Comparison of ENCODE assay signal across 18 cellular contexts in genomic region chr19:31294189-31294588, GRCh38. TPM values are rescaled to one million over a fixed set of nuclear protein-coding genes. Genes with fewer than 3 reads are reported as not detected.
DNase-seq lines count a peak whose midpoint lies in the region; ATAC-seq, FAIRE-seq and TF ChIP-seq lines count a peak whose summit lies in the region.
"Had no signal": no experiment of that assay in that cellular context is flagged by ENCODE, and none has a peak within 500 bp of the region (broad histone marks: within the 10 kb centered on the region; RNA-seq: fewer than 3 reads in every experiment).

No MANE protein-coding gene starts in this region.

- no peak for FAIRE-seq in H1 (lab: Jason Lieb, UNC)
- FAIRE-seq: A204.1, GM19239, HepG2 had no signal

- no peak overlapping the region for H3K27ac ChIP-seq in H1 (ENCODE audit: low read depth, low read length)
- H3K27ac ChIP-seq in neuronal stem cell (replicated peaks; ENCODE audit: low read length): no peak overlapping the region
- H3K27ac ChIP-seq in upper lobe of right lung: no peak overlapping the region
- H3K27ac ChIP-seq: C4-2B had no signal

- H4K91ac ChIP-seq in H1 (replicated peaks; ENCODE audit: insufficient read length, low read length) (no peak overlapping the region), neuronal stem cell (ENCODE audit: low read depth, low read length, poor library complexity) (no peak overlapping the region)

- peak overlapping the region in 2 of 7 donors; percentile 24 to 46 for H3K27ac Mint-ChIP-seq in CD14-positive monocyte
- H3K27ac Mint-ChIP-seq: CD8-positive, alpha-beta T cell had no signal

- no peak overlapping the region for H2BK20ac ChIP-seq in H1 (ENCODE audit: low read length)

- CTCF ChIA-PET in H1 (lab: Charles Lee; ENCODE audit: partially characterized antibody): no interaction called here
- CTCF ChIA-PET in HEK293T (lab: Yijun Ruan, JAX): no interaction called here

- DNase-seq in CD14-positive monocyte (ENCODE audit: low spot score) (peak; percentile 5), H1 (ENCODE audit: low read depth in 1 of 2, low spot score in 2 of 2) (no peak), neuronal stem cell (ENCODE audit: low spot score) (no peak), upper lobe of right lung (peak; percentile 12), HEK293T (ENCODE audit: extremely low spot score) (no peak), NCI-H2081 treated with DMSO at 0.1 percent for 48 hours (lab: John Stamatoyannopoulos, UW) (no peak), SIG-M5 (lab: John Stamatoyannopoulos, UW) (no peak)
- DNase-seq: BE2C; CD8-positive, alpha-beta T cell; COR-L47; DMS53; GF-D8; GOT3; HCEC 1CT had no signal

- no peak overlapping the region for H3K14ac ChIP-seq in H1 (ENCODE audit: insufficient read length)
- peak overlapping the region; percentile 66 for H3K14ac ChIP-seq in neuronal stem cell (ENCODE audit: low read length)

- no peak overlapping the region for H4K8ac ChIP-seq in H1 (ENCODE audit: extremely low read depth, insufficient read depth, low read length)
- H4K8ac ChIP-seq in neuronal stem cell (ENCODE audit: low read depth, low read length): no peak overlapping the region

- H3K27me3 ChIP-seq in H1 (replicated peaks in 1 of 4; ENCODE audit: control insufficient read depth in 3 of 4, extremely low read depth in 1 of 4, insufficient read depth in 3 of 4, low read length in 3 of 4) (no peaks in the 10 kb centered on the region), neuronal stem cell (ENCODE audit: control insufficient read depth in 3 of 3, insufficient read depth in 3 of 3, low read depth in 1 of 3, low read length in 3 of 3) (no peaks in the 10 kb centered on the region), upper lobe of right lung (no peaks in the 10 kb centered on the region)
- H3K27me3 ChIP-seq: BE2C had no signal

- H3K4me2 ChIP-seq in H1 (ENCODE audit: insufficient read depth in 1 of 2, low read depth in 2 of 2, low read length in 2 of 2) (no peak overlapping the region), neuronal stem cell (ENCODE audit: insufficient read depth, low read length, poor library complexity, severe bottlenecking) (no peak overlapping the region)

- H3K36me3 ChIP-seq in H1 (ENCODE audit: control insufficient read depth in 2 of 4, insufficient read depth in 4 of 4, low read length in 3 of 4): no peaks in the 10 kb centered on the region
- H3K36me3 ChIP-seq in neuronal stem cell (replicated peaks in 1 of 2; ENCODE audit: control insufficient read depth in 2 of 2, insufficient read depth in 2 of 2, low read length in 2 of 2): no peaks in the 10 kb centered on the region
- H3K36me3 ChIP-seq in upper lobe of right lung: no peaks in the 10 kb centered on the region
- H3K36me3 ChIP-seq: BE2C had no signal

- peaks cover 0 to 8% (median 0%) of the 10 kb centered on the region in 7 donors for H3K9me3 Mint-ChIP-seq in CD14-positive monocyte
- H3K9me3 Mint-ChIP-seq: CD8-positive, alpha-beta T cell had no signal

- 96% methylated on average over 2 of the region's 2 CpGs; no CpG with 5 or more reads in 1 of the 2 experiments for WGBS in H1 (ENCODE audit: extremely low coverage in 1 of 2, insufficient coverage in 1 of 2, insufficient read length in 1 of 2, insufficient replicate concordance in 2 of 2, low coverage in 1 of 2, low lambda C conversion rate in 2 of 2, missing lambda C conversion rate in 1 of 2), 2 experiments
- WGBS in neuronal stem cell (ENCODE audit: extremely low coverage in 2 of 2, insufficient read length in 2 of 2, insufficient replicate concordance in 1 of 2), 2 donors: no CpG with 5 or more reads among the region's 2 CpGs

- H2BK12ac ChIP-seq in H1 (ENCODE audit: low read depth, low read length) (peak overlapping the region; percentile 76; the same call in 1 of the 2 replicates), neuronal stem cell (ENCODE audit: low read length) (no peak overlapping the region)

- TF ChIP-seq CTCF in CD14-positive monocyte (IDR thresholded peaks at IDR 0.05) (no peak), H1 (IDR thresholded peaks at IDR 0.05; ENCODE audit: control extremely low read depth in 1 of 3, insufficient read depth in 1 of 3, low read depth in 1 of 3, low read length in 3 of 3) (no peak), upper lobe of right lung (IDR thresholded peaks at IDR 0.05) (no peak)

- intact Hi-C loops in CD14-positive monocyte (cut with micrococcal nuclease): no loop called here
- intact Hi-C loops in upper lobe of right lung (cut with DNase I): no loop called here

- no peak overlapping the region for H3K23ac ChIP-seq in H1 (ENCODE audit: insufficient read length)
- no peak overlapping the region for H3K23ac ChIP-seq in neuronal stem cell (ENCODE audit: low read depth, low read length, poor library complexity)

- peaks cover 17% of the 10 kb centered on the region for H3K4me1 Mint-ChIP-seq in CD14-positive monocyte

- peak; percentile 21 for ATAC-seq in upper lobe of right lung
- ATAC-seq: CD8-positive, alpha-beta T cell; HepG2 had no signal

- H3K4me1 ChIP-seq in H1 (replicated peaks in 1 of 4; ENCODE audit: control insufficient read depth in 3 of 4, insufficient read depth in 4 of 4, low read length in 3 of 4): no peaks in the 10 kb centered on the region
- H3K4me1 ChIP-seq in neuronal stem cell (ENCODE audit: control insufficient read depth in 2 of 2, insufficient read depth in 1 of 2, low read depth in 1 of 2, low read length in 2 of 2): peaks cover 0 to 11% of the 10 kb centered on the region in 2 donors
- no peaks in the 10 kb centered on the region for H3K4me1 ChIP-seq in upper lobe of right lung
- H3K4me1 ChIP-seq: BE2C had no signal

- peaks cover 4% of the 10 kb centered on the region; the same call in 1 of the 2 replicates for H3K79me1 ChIP-seq in H1 (ENCODE audit: low read depth, low read length)
- no peaks in the 10 kb centered on the region for H3K79me1 ChIP-seq in neuronal stem cell (ENCODE audit: low read depth, low read length)

- no peak overlapping the region for H2BK120ac ChIP-seq in H1 (replicated peaks; ENCODE audit: low read depth, low read length)
- H2BK120ac ChIP-seq in neuronal stem cell (ENCODE audit: low read depth, low read length): no peak overlapping the region

- H2BK5ac ChIP-seq in H1 (ENCODE audit: low read depth, low read length) (no peak overlapping the region), neuronal stem cell (ENCODE audit: low read length) (no peak overlapping the region)

- no peak overlapping the region for H4K5ac ChIP-seq in H1 (ENCODE audit: insufficient read length, low read depth, low read length)

- no peak for TF ChIP-seq EP300 in H1 (IDR thresholded peaks at IDR 0.05; ENCODE audit: borderline replicate concordance in 1 of 2, low read depth in 2 of 2, low read length in 2 of 2)

- POLR2A ChIA-PET in H1 (lab: Charles Lee; ENCODE audit: partially characterized antibody): no interaction called here
- POLR2A ChIA-PET in HEK293T (lab: Yijun Ruan, JAX): no interaction called here

- no peaks in the 10 kb centered on the region for H4K20me1 ChIP-seq in H1 (replicated peaks in 1 of 2; ENCODE audit: control insufficient read depth in 1 of 2, insufficient read depth in 2 of 2, low read length in 2 of 2)

- H3K4me3 ChIP-seq in H1 (ENCODE audit: extremely low read depth in 1 of 4, insufficient read depth in 2 of 4, low read depth in 3 of 4, low read length in 4 of 4): no peak overlapping the region
- H3K4me3 ChIP-seq in neuronal stem cell (ENCODE audit: low read length in 2 of 2): peak overlapping the region in 1 of 2 donors; percentile 56
- H3K4me3 ChIP-seq in upper lobe of right lung: no peak overlapping the region

- peak overlapping the region; percentile 27; the same call in 1 of the 2 replicates for H3K18ac ChIP-seq in H1 (ENCODE audit: extremely low read depth, low read length)
- H3K18ac ChIP-seq in neuronal stem cell (ENCODE audit: low read length): no peak overlapping the region

- H3K23me2 ChIP-seq in H1 (ENCODE audit: low read depth, low read length): peaks cover 7% of the 10 kb centered on the region; the same call in 1 of the 2 replicates

- H3K9me3 ChIP-seq in H1 (ENCODE audit: insufficient read depth in 2 of 2, low read depth in 1 of 2, low read length in 1 of 2) (no peaks in the 10 kb centered on the region), neuronal stem cell (replicated peaks in 1 of 2; ENCODE audit: control insufficient read depth in 2 of 2, insufficient read depth in 1 of 2, low read depth in 1 of 2, low read length in 2 of 2) (peaks cover 0 to 2% of the 10 kb centered on the region in 2 donors), upper lobe of right lung (no peaks in the 10 kb centered on the region)
- H3K9me3 ChIP-seq: BE2C had no signal

- no peak overlapping the region for H3K4ac ChIP-seq in H1 (replicated peaks; ENCODE audit: insufficient read length, low read depth, low read length)
- no peak overlapping the region for H3K4ac ChIP-seq in neuronal stem cell (ENCODE audit: low read length)

- peak overlapping the region; percentile 65; the same call in 1 of the 2 replicates for H2AK5ac ChIP-seq in H1 (ENCODE audit: low read depth, low read length)
- no peak overlapping the region for H2AK5ac ChIP-seq in neuronal stem cell (ENCODE audit: low read depth, low read length)

- TF ChIP-seq RAD21 in H1 (IDR thresholded peaks at IDR 0.05 in 1 of 2, conservative IDR thresholded peaks at IDR 0.05 in 1 of 2; ENCODE audit: low read depth in 2 of 2, low read length in 2 of 2): no peak

- H3K27me3 Mint-ChIP-seq in CD14-positive monocyte (ENCODE audit: low read depth in 3 of 3): peaks cover 0 to 4% (median 3%) of the 10 kb centered on the region in 3 donors

- H2AFZ ChIP-seq in H1 (ENCODE audit: low read length): no peak overlapping the region
- no peak overlapping the region for H2AFZ ChIP-seq in neuronal stem cell (ENCODE audit: low read length)

- no peak overlapping the region for H3K9ac ChIP-seq in H1 (replicated peaks in 1 of 4; ENCODE audit: extremely low read depth in 1 of 4, low read depth in 3 of 4, low read length in 3 of 4)
- H3K9ac ChIP-seq in neuronal stem cell (ENCODE audit: low read depth, low read length, poor library complexity): no peak overlapping the region

- no peak for TF ChIP-seq POLR2A in H1 (IDR thresholded peaks at IDR 0.05; ENCODE audit: control extremely low read depth in 1 of 2, low read depth in 2 of 2, low read length in 2 of 2)

- no peak overlapping the region for H3K56ac ChIP-seq in H1 (replicated peaks; ENCODE audit: insufficient read length, low read depth, low read length)

- H3K4me3 Mint-ChIP-seq in CD14-positive monocyte: no peak overlapping the region
- H3K4me3 Mint-ChIP-seq: CD8-positive, alpha-beta T cell had no signal

- H2BK15ac ChIP-seq in H1 (ENCODE audit: low read length) (no peak overlapping the region), neuronal stem cell (ENCODE audit: low read length) (no peak overlapping the region)

- H3K79me2 ChIP-seq in H1 (ENCODE audit: control insufficient read depth in 1 of 2, insufficient read depth in 2 of 2, low read length in 2 of 2): peaks cover 0 to 13% of the 10 kb centered on the region in 2 experiments; a peak in 2 of 4 replicates

- H3K36me3 Mint-ChIP-seq in CD14-positive monocyte: peaks cover 16 to 21% of the 10 kb centered on the region in 2 donors
- H3K36me3 Mint-ChIP-seq: CD8-positive, alpha-beta T cell had no signal

RNA-seq across cellular contexts. Expression of gene TSHZ3, which starts 55.0 kb away (rescaled TPM):
- 1 to 10 TPM; 2.3 to 3.3 TPM for polyA plus RNA-seq in CD14-positive monocyte
- 9.3 and 12.3 TPM in 2 replicates for total RNA-seq in H1 (2021; fragmentation: NEBNext Ultra II Directional; extraction: Animal tissue kit (Norgen Biotek cat#: 25700))
- 3.1 and 3.8 TPM in 2 replicates for polyA plus RNA-seq in H1 (2011; rRNA removed)
- polyA plus RNA-seq in H1 (2011; cell fraction: cytosol; rRNA removed): 2.3 TPM
- 10.5 TPM for polyA plus RNA-seq in H1 (2011; cell fraction: nucleus; rRNA removed)
- 5.8 to 7.8 TPM (median 6.4 TPM) in 4 replicates for polyA plus RNA-seq in H1 (2012, experiment 1 of 2)
- polyA plus RNA-seq in H1 (2012, experiment 2 of 2): 4.2 TPM
- 15.1 TPM for polyA plus RNA-seq in H1 (2013, experiment 1 of 2)
- polyA plus RNA-seq in H1 (2013, experiment 2 of 2): 14.7 TPM
- 5.5 TPM in 2 replicates for polyA minus RNA-seq in H1 (2011; rRNA and poly(A)+ RNA removed)
- 5.1 TPM for polyA minus RNA-seq in H1 (2011; cell fraction: cytosol; rRNA and poly(A)+ RNA removed)
- 6.6 TPM for polyA minus RNA-seq in H1 (2011; cell fraction: nucleus; rRNA and poly(A)+ RNA removed)
- 1.5 TPM for polyA plus RNA-seq in neuronal stem cell (2013, experiment 1 of 2)
- 1.6 TPM for polyA plus RNA-seq in neuronal stem cell (2013, experiment 2 of 2)
- 5.8 TPM for total RNA-seq in upper lobe of right lung
- total RNA-seq: CD8-positive, alpha-beta T cell; HepG2 had no signal
- polyA plus RNA-seq: HepG2 had no signal

Comparison
In these comparisons a context has a peak if more than half of its experiments do, and no peak if none do; other contexts are left out.
1. DNase-seq: peak in CD14-positive monocyte (single experiment) and upper lobe of right lung (single experiment); none in H1 (0 of 2), neuronal stem cell (single experiment), HEK293T (single experiment), NCI-H2081 treated with DMSO at 0.1 percent for 48 hours (single experiment) and SIG-M5 (single experiment).